In genomic region chr2:10951558-10952414, GRCh38 we compare ENCODE assay signal across 18 cellular contexts. TPM values are rescaled to one million over a fixed set of nuclear protein-coding genes. Genes with fewer than 3 reads are reported as not detected.
"Had no signal": no experiment of that assay in that cellular context is flagged by ENCODE, and none has a peak within 500 bp of the region (broad histone marks: within the 10 kb centered on the region; RNA-seq: fewer than 3 reads in every experiment).

No MANE protein-coding gene starts in this region.

- H3K27me3 ChIP-seq: right atrium auricular region, transverse colon had no signal

- H3K4me1 ChIP-seq: esophagus squamous epithelium, right atrium auricular region, transverse colon had no signal

- H3K36me3 ChIP-seq: esophagus squamous epithelium, right atrium auricular region, transverse colon had no signal

- H3K9me3 ChIP-seq: esophagus squamous epithelium, right atrium auricular region, transverse colon had no signal

- ATAC-seq: left ventricle myocardium superior had no signal

- H3K4me3 ChIP-seq: coronary artery, esophagus squamous epithelium, right atrium auricular region, skin epidermis, transverse colon had no signal

- DNase-seq: activated CD4-positive, alpha-beta T cell treated with anti-CD3 and anti-CD28 coated beads, Interleukin-2, amount 10 ng/mL, durations not matched to agents 7 days and 5 days; activated naive CD4-positive, alpha-beta T cell treated with anti-CD3 and anti-CD28 coated beads for 36 hours; caudate nucleus; esophagus squamous epithelium; hippocampal formation; left ventricle myocardium superior; nephron progenitor cell; occipital lobe; stimulated activated CD4-positive, alpha-beta T cell treated with anti-CD3 and anti-CD28 coated beads, Interleukin-15, amount 100 ng/mL, for 24 hours; stimulated activated CD4-positive, alpha-beta T cell treated with anti-CD3 and anti-CD28 coated beads, Interleukin-4, amount 100 ng/mL, for 4 hours; stimulated activated CD8-positive, alpha-beta memory T cell treated with anti-CD3 and anti-CD28 coated beads, Interleukin-4, amount 100 ng/mL, for 48 hours; stimulated activated naive CD4-positive, alpha-beta T cell treated with Interleukin-2 at 50 U/mL for 16 hours; substantia nigra; transverse colon had no signal

- H3K27ac ChIP-seq: coronary artery, esophagus squamous epithelium, right atrium auricular region, skin epidermis, transverse colon had no signal

RNA-seq across cellular contexts. Expression of gene KCNF1, which starts 40.1 kb away (rescaled TPM):
- total RNA-seq: activated CD4-positive, alpha-beta T cell treated with anti-CD3 and anti-CD28 coated beads, Interleukin-2, amount 10 ng/mL, durations not matched to agents 7 days and 5 days; activated naive CD4-positive, alpha-beta T cell treated with anti-CD3 and anti-CD28 coated beads for 36 hours; fibroblast of villous mesenchyme had no signal
